Comparison of ENCODE assay signal across 2 cellular contexts in genomic region chr1:160342520-160342919, GRCh38.
TF ChIP-seq lines count a peak whose summit lies in the region.

No MANE protein-coding gene starts in this region.

TF ChIP-seq in IMR-90, 13 proteins besides CTCF, POLR2A, EP300 and RAD21:
- TF ChIP-seq NFE2L2 (IDR thresholded peaks at IDR 0.05; ENCODE audit: low read depth, low read length) = no peak
- no peak for TF ChIP-seq CEBPB (IDR thresholded peaks at IDR 0.05; ENCODE audit: low read depth, low read length)
- TF ChIP-seq MXI1 (IDR thresholded peaks at IDR 0.05; ENCODE audit: borderline replicate concordance, low read depth, low read length) = no peak
- no peak; the same call in 1 of the 2 replicates for TF ChIP-seq CHD1 (IDR thresholded peaks at IDR 0.05; ENCODE audit: low read depth, low read length)

TF ChIP-seq in K562, 482 proteins besides CTCF, POLR2A, EP300 and RAD21:
- TF ChIP-seq ZNF696 (CRISPR knock-in tag; conservative IDR thresholded peaks at IDR 0.05) (no peak), RBM14 (IDR thresholded peaks at IDR 0.05; ENCODE audit: borderline replicate concordance, insufficient read depth, low read depth, low read length) (no peak), FOSL1 (tag; conservative IDR thresholded peaks at IDR 0.05) (0 out of 2 replicates have a peak, but pooled peaks have one; percentile 1), MITF (IDR thresholded peaks at IDR 0.05) (no peak), ZNF224 (CRISPR knock-in tag; IDR thresholded peaks at IDR 0.05) (no peak), ZFPM2 (CRISPR knock-in tag; IDR thresholded peaks at IDR 0.05) (no peak), SMAD4 (CRISPR knock-in tag; conservative IDR thresholded peaks at IDR 0.05) (0 out of 2 replicates have a peak, but pooled peaks have one; percentile 6), BRD9 (IDR thresholded peaks at IDR 0.05; ENCODE audit: low read depth, partially characterized antibody) (peak; percentile 37), ZC3H4 (CRISPR knock-in tag; IDR thresholded peaks at IDR 0.05; ENCODE audit: borderline replicate concordance) (0 out of 2 replicates have a peak, but pooled peaks have one; percentile 48), ZNF316 (IDR thresholded peaks at IDR 0.05) (peak; percentile 72)
